In genomic region chr5:119324842-119325241, GRCh38 we compare ENCODE assay signal across 14 cellular contexts. TPM values are rescaled to one million over a fixed set of nuclear protein-coding genes. Genes with fewer than 3 reads are reported as not detected.
A peak's percentile ranks its signal among the peaks of the same experiment; 100 is the strongest.
DNase-seq lines count a peak whose midpoint lies in the region; ATAC-seq and TF ChIP-seq lines count a peak whose summit lies in the region.
"Had no signal": no experiment of that assay in that cellular context is flagged by ENCODE, and none has a peak within 500 bp of the region (broad histone marks: within the 10 kb centered on the region; RNA-seq: fewer than 3 reads in every experiment).

No MANE protein-coding gene starts in this region.

- H3K4me1 ChIP-seq in RWPE2 (ENCODE audit: insufficient read depth, poor library complexity, severe bottlenecking) = peaks cover 38% of the 10 kb centered on the region
- H3K4me1 ChIP-seq in A673 (ENCODE audit: insufficient read depth, low read length, poor library complexity, severe bottlenecking) = peaks cover 20% of the 10 kb centered on the region

- H3K36me3 ChIP-seq in RWPE2 (ENCODE audit: low read depth) = no peaks in the 10 kb centered on the region
- H3K36me3 ChIP-seq in A673 (ENCODE audit: insufficient read depth, low read length, poor library complexity, severe bottlenecking) = no peaks in the 10 kb centered on the region

- H3K27me3 ChIP-seq in RWPE2 (ENCODE audit: insufficient read depth, poor library complexity, severe bottlenecking) = no peaks in the 10 kb centered on the region
- no peaks in the 10 kb centered on the region for H3K27me3 ChIP-seq in A673 (replicated peaks; ENCODE audit: insufficient read depth, low read depth, low read length, poor library complexity)

- no peaks in the 10 kb centered on the region for H3K9me3 Mint-ChIP-seq in activated CD4-positive, alpha-beta memory T cell treated with anti-CD3 and anti-CD28 coated beads for 36 hours
- H3K9me3 Mint-ChIP-seq in activated CD4-positive, alpha-beta memory T cell treated with anti-CD3 and anti-CD28 coated beads, Interleukin-2, amount 10 ng/mL, durations not matched to agents 7 days and 5 days = no peaks in the 10 kb centered on the region
- no peaks in the 10 kb centered on the region for H3K9me3 Mint-ChIP-seq in stimulated activated effector memory CD8-positive, alpha-beta T cell treated with anti-CD3 and anti-CD28 coated beads, Interleukin-12 subunit alpha, Interleukin-12 subunit beta, amount 100 ng/mL, for 72 hours
- H3K9me3 Mint-ChIP-seq: nephron had no signal

- H3K4me3 ChIP-seq in RWPE2 (ENCODE audit: severe bottlenecking) = no peak overlapping the region
- H3K4me3 ChIP-seq in epithelial cell of esophagus (ENCODE audit: low read length) = peak overlapping the region; percentile 18
- H3K4me3 ChIP-seq in A673 (ENCODE audit: low read depth, low read length, poor library complexity, severe bottlenecking) = no peak overlapping the region

- DNase-seq in activated CD4-positive, alpha-beta memory T cell treated with anti-CD3 and anti-CD28 coated beads for 36 hours = no peak
- no peak for DNase-seq in activated CD4-positive, alpha-beta memory T cell treated with anti-CD3 and anti-CD28 coated beads, Interleukin-2, amount 10 ng/mL, durations not matched to agents 7 days and 5 days
- DNase-seq in RWPE2 (ENCODE audit: low spot score) (no peak), epithelial cell of esophagus (ENCODE audit: low read depth) (no peak), NOMO-1 treated with DMSO at 0.1 percent for 48 hours (lab: John Stamatoyannopoulos, UW; ENCODE audit: unreplicated experiment) (no peak), A673 (ENCODE audit: low spot score) (no peak)
- no peak for DNase-seq in stimulated activated effector memory CD8-positive, alpha-beta T cell treated with anti-CD3 and anti-CD28 coated beads, Interleukin-12 subunit alpha, Interleukin-12 subunit beta, amount 100 ng/mL, for 72 hours (ENCODE audit: low spot score in 2 of 2)
- DNase-seq: DMS153; effector CD4-positive, alpha-beta T cell; head of caudate nucleus; KBM-7; NCI-H1436 had no signal

- peaks cover 3% of the 10 kb centered on the region for H3K36me3 Mint-ChIP-seq in activated CD4-positive, alpha-beta memory T cell treated with anti-CD3 and anti-CD28 coated beads for 36 hours
- H3K36me3 Mint-ChIP-seq in activated CD4-positive, alpha-beta memory T cell treated with anti-CD3 and anti-CD28 coated beads, Interleukin-2, amount 10 ng/mL, durations not matched to agents 7 days and 5 days (ENCODE audit: low read depth) = peaks cover 28% of the 10 kb centered on the region
- H3K36me3 Mint-ChIP-seq in stimulated activated effector memory CD8-positive, alpha-beta T cell treated with anti-CD3 and anti-CD28 coated beads, Interleukin-12 subunit alpha, Interleukin-12 subunit beta, amount 100 ng/mL, for 72 hours = peaks cover 31% of the 10 kb centered on the region

- POLR2A ChIA-PET in activated CD4-positive, alpha-beta memory T cell treated with anti-CD3 and anti-CD28 coated beads for 36 hours (lab: Charles Lee) = interaction anchor here (1.1 kb wide), 1 partner anchor 16 kb away, joined by 3 read pairs; no protein-coding TSS in a partner anchor
- POLR2A ChIA-PET in activated CD4-positive, alpha-beta memory T cell treated with anti-CD3 and anti-CD28 coated beads, Interleukin-2, amount 10 ng/mL, durations not matched to agents 7 days and 5 days (lab: Charles Lee) = interaction anchor here (12.3 to 23.6 kb wide), 2 partner anchors 17 to 37 kb away, joined by 234 to 779 read pairs; partner anchors contain the start of gene TNFAIP8
- POLR2A ChIA-PET in A673 (lab: Charles Lee; ENCODE audit: low non-redundant PET) = interaction anchor here (0.6 kb wide), 1 partner anchor 371 kb away, joined by 7 read pairs; no protein-coding TSS in a partner anchor

- H3K27me3 Mint-ChIP-seq in activated CD4-positive, alpha-beta memory T cell treated with anti-CD3 and anti-CD28 coated beads for 36 hours = no peaks in the 10 kb centered on the region
- no peaks in the 10 kb centered on the region for H3K27me3 Mint-ChIP-seq in activated CD4-positive, alpha-beta memory T cell treated with anti-CD3 and anti-CD28 coated beads, Interleukin-2, amount 10 ng/mL, durations not matched to agents 7 days and 5 days

- H3K4me1 Mint-ChIP-seq in activated CD4-positive, alpha-beta memory T cell treated with anti-CD3 and anti-CD28 coated beads for 36 hours (ENCODE audit: low read depth) = peaks cover 95% of the 10 kb centered on the region
- peaks cover 93% of the 10 kb centered on the region for H3K4me1 Mint-ChIP-seq in activated CD4-positive, alpha-beta memory T cell treated with anti-CD3 and anti-CD28 coated beads, Interleukin-2, amount 10 ng/mL, durations not matched to agents 7 days and 5 days
- H3K4me1 Mint-ChIP-seq in stimulated activated effector memory CD8-positive, alpha-beta T cell treated with anti-CD3 and anti-CD28 coated beads, Interleukin-12 subunit alpha, Interleukin-12 subunit beta, amount 100 ng/mL, for 72 hours = peaks cover 83% of the 10 kb centered on the region

- no TSS peak for BruUV-seq in A673 (replicated peaks; lab: Mats Ljungman, UMichigan)

- CTCF ChIA-PET in activated CD4-positive, alpha-beta memory T cell treated with anti-CD3 and anti-CD28 coated beads for 36 hours (lab: Charles Lee) = interaction anchor here (1.0 kb wide), 2 partner anchors 9 to 88 kb away, joined by 3 read pairs; no protein-coding TSS in a partner anchor
- CTCF ChIA-PET in activated CD4-positive, alpha-beta memory T cell treated with anti-CD3 and anti-CD28 coated beads, Interleukin-2, amount 10 ng/mL, durations not matched to agents 7 days and 5 days (lab: Charles Lee) = interaction anchor here (0.6 to 2.5 kb wide), 4 partner anchors 9 to 87 kb away, joined by 3 to 17 read pairs (median 5); no protein-coding TSS in a partner anchor
- CTCF ChIA-PET in A673 (lab: Charles Lee) = no interaction called here

- H3K27ac ChIP-seq in RWPE2 (ENCODE audit: poor library complexity, severe bottlenecking) = peak overlapping the region; percentile 99
- no peak overlapping the region for H3K27ac ChIP-seq in A673 (ENCODE audit: low read depth, low read length, poor library complexity, severe bottlenecking)

- peak overlapping the region; percentile 94 for H3K27ac Mint-ChIP-seq in activated CD4-positive, alpha-beta memory T cell treated with anti-CD3 and anti-CD28 coated beads for 36 hours
- H3K27ac Mint-ChIP-seq in activated CD4-positive, alpha-beta memory T cell treated with anti-CD3 and anti-CD28 coated beads, Interleukin-2, amount 10 ng/mL, durations not matched to agents 7 days and 5 days = no peak overlapping the region
- no peak overlapping the region for H3K27ac Mint-ChIP-seq in stimulated activated effector memory CD8-positive, alpha-beta T cell treated with anti-CD3 and anti-CD28 coated beads, Interleukin-12 subunit alpha, Interleukin-12 subunit beta, amount 100 ng/mL, for 72 hours
- H3K27ac Mint-ChIP-seq: nephron had no signal

- no peak overlapping the region for H3K4me3 Mint-ChIP-seq in activated CD4-positive, alpha-beta memory T cell treated with anti-CD3 and anti-CD28 coated beads for 36 hours
- no peak overlapping the region for H3K4me3 Mint-ChIP-seq in activated CD4-positive, alpha-beta memory T cell treated with anti-CD3 and anti-CD28 coated beads, Interleukin-2, amount 10 ng/mL, durations not matched to agents 7 days and 5 days
- peak overlapping the region; percentile 50 for H3K4me3 Mint-ChIP-seq in stimulated activated effector memory CD8-positive, alpha-beta T cell treated with anti-CD3 and anti-CD28 coated beads, Interleukin-12 subunit alpha, Interleukin-12 subunit beta, amount 100 ng/mL, for 72 hours
- H3K4me3 Mint-ChIP-seq: nephron had no signal

- TF ChIP-seq CTCF in RWPE2 (IDR thresholded peaks at IDR 0.05; ENCODE audit: poor library complexity, severe bottlenecking) = no peak
- TF ChIP-seq CTCF in epithelial cell of esophagus (IDR thresholded peaks at IDR 0.05; ENCODE audit: insufficient read depth, low read depth, low read length, missing control alignments) = no peak
- TF ChIP-seq CTCF in A673 (conservative IDR thresholded peaks at IDR 0.05; ENCODE audit: low read depth, low read length) = no peak

- H3K9me3 ChIP-seq in RWPE2 (ENCODE audit: severe bottlenecking) (no peaks in the 10 kb centered on the region), A673 (ENCODE audit: low read depth, low read length, poor library complexity, severe bottlenecking) (no peaks in the 10 kb centered on the region)

- ATAC-seq in RWPE2 (ENCODE audit: low read depth) (no peak), GM21619 (IDR thresholded peaks at IDR 0.05; ENCODE audit: unreplicated experiment) (no peak)
- ATAC-seq in stimulated activated effector memory CD8-positive, alpha-beta T cell treated with anti-CD3 and anti-CD28 coated beads, Interleukin-12 subunit alpha, Interleukin-12 subunit beta, amount 100 ng/mL, for 72 hours = no peak

- intact Hi-C loops in activated CD4-positive, alpha-beta memory T cell treated with anti-CD3 and anti-CD28 coated beads for 36 hours (cut with micrococcal nuclease) = no loop called here
- intact Hi-C loops in A673 (cut with micrococcal nuclease; ENCODE audit: unreplicated experiment) = loop anchor here (5.0 kb wide), 1 partner anchor 338 kb away; the partner anchor contains the start of gene DTWD2

RNA-seq across cellular contexts. Expression of gene TNFAIP8, which starts 31.0 kb away (rescaled TPM):
- 100 to 1,000 TPM; 153 to 159 TPM for total RNA-seq in activated CD4-positive, alpha-beta memory T cell treated with anti-CD3 and anti-CD28 coated beads for 36 hours
- total RNA-seq in activated CD4-positive, alpha-beta memory T cell treated with anti-CD3 and anti-CD28 coated beads, Interleukin-2, amount 10 ng/mL, durations not matched to agents 7 days and 5 days = 100 to 1,000 TPM; 161 to 163 TPM
- total RNA-seq in A673 (2021) = 6.3 and 6.8 TPM in 2 replicates

Comparison
In these comparisons a context has a peak if more than half of its experiments do, and no peak if none do; other contexts are left out.
1. RNA of gene TNFAIP8, which starts 31.0 kb away (total RNA-seq): 161 to 163 TPM in activated CD4-positive, alpha-beta memory T cell treated with anti-CD3 and anti-CD28 coated beads, Interleukin-2, amount 10 ng/mL, durations not matched to agents 7 days and 5 days and 153 to 159 TPM in activated CD4-positive, alpha-beta memory T cell treated with anti-CD3 and anti-CD28 coated beads for 36 hours; 6.3 to 6.8 TPM in A673; every median in the first group is over 10 times any median in the second.